1 cellular context compared by ENCODE assay signal in genomic region chr16:55575621-55576020, GRCh38.
TF ChIP-seq lines count a peak whose summit lies in the region.

No MANE protein-coding gene starts in this region.

TF ChIP-seq in A549, 52 proteins besides CTCF, POLR2A, EP300 and RAD21 (continued from another document):
- TF ChIP-seq REST (IDR thresholded peaks at IDR 0.05) (no peak), RARB (CRISPR knock-in tag; IDR thresholded peaks at IDR 0.05) (no peak), EHMT2 (IDR thresholded peaks at IDR 0.05; ENCODE audit: low read depth) (no peak)
TF ChIP-seq in A549: peak in this region for 0.
